Comparison of ENCODE assay signal across 1 cellular context in genomic region chr6:30556006-30556713, GRCh38.
TF ChIP-seq lines count a peak whose summit lies in the region.

GNL1 (minus strand) TSS chr6:30556489; CDS start chr6:30556203, 286 bp downstream.

TF ChIP-seq in HEK293, 187 proteins besides CTCF, POLR2A, EP300 and RAD21 (continued from another document):
- TF ChIP-seq ZFP41 (tag by site-specific recombination; IDR thresholded peaks at IDR 0.05; ENCODE audit: borderline replicate concordance) (no peak), ZNF174 (tag by site-specific recombination; IDR thresholded peaks at IDR 0.05) (no peak), ZNF701 (tag by site-specific recombination; IDR thresholded peaks at IDR 0.05) (no peak), ZFP37 (tag by site-specific recombination; IDR thresholded peaks at IDR 0.05) (peak; percentile 62; the same call in 1 of the 2 replicates), ZFP69B (tag by site-specific recombination; IDR thresholded peaks at IDR 0.05) (peak; percentile 87), ZNF560 (tag by site-specific recombination; IDR thresholded peaks at IDR 0.05; ENCODE audit: borderline replicate concordance) (no peak), ZNF311 (tag by site-specific recombination; IDR thresholded peaks at IDR 0.05; ENCODE audit: borderline replicate concordance) (no peak), IKZF3 (tag by site-specific recombination; IDR thresholded peaks at IDR 0.05) (peak; percentile 68), ATF2 (tag by site-specific recombination; IDR thresholded peaks at IDR 0.05; ENCODE audit: low read depth) (peak; percentile 99), REPIN1 (tag by site-specific recombination; IDR thresholded peaks at IDR 0.05; ENCODE audit: low read depth) (no peak), ZNF501 (tag by site-specific recombination; IDR thresholded peaks at IDR 0.05) (peak; percentile 92; the same call in 1 of the 2 replicates), KLF1 (tag by site-specific recombination; IDR thresholded peaks at IDR 0.05) (peak; percentile 63), ZNF549 (tag by site-specific recombination; IDR thresholded peaks at IDR 0.05) (no peak), ZNF274 (IDR thresholded peaks at IDR 0.05; ENCODE audit: low read length) (no peak), ZNF274 (tag by site-specific recombination; IDR thresholded peaks at IDR 0.05; ENCODE audit: borderline replicate concordance) (no peak), ZNF280C (tag by site-specific recombination; IDR thresholded peaks at IDR 0.05) (no peak), ZSCAN5A (tag by site-specific recombination; IDR thresholded peaks at IDR 0.05) (peak; percentile 48; the same call in 1 of the 2 replicates), SP3 (tag by site-specific recombination; IDR thresholded peaks at IDR 0.05) (peak; percentile 93), ZNF138 (tag by site-specific recombination; IDR thresholded peaks at IDR 0.05; ENCODE audit: borderline replicate concordance) (no peak), ZNF184 (tag by site-specific recombination; IDR thresholded peaks at IDR 0.05) (no peak), ZNF169 (tag by site-specific recombination; IDR thresholded peaks at IDR 0.05) (no peak), ZNF776 (tag by site-specific recombination; IDR thresholded peaks at IDR 0.05; ENCODE audit: borderline replicate concordance) (no peak), TSHZ1 (tag by site-specific recombination; IDR thresholded peaks at IDR 0.05; ENCODE audit: borderline replicate concordance) (0 out of 2 replicates have a peak, but pooled peaks have one; percentile 27), ZNF596 (tag by site-specific recombination; IDR thresholded peaks at IDR 0.05) (no peak), ZBTB10 (tag by site-specific recombination; IDR thresholded peaks at IDR 0.05) (peak; percentile 91), ZNF660 (tag by site-specific recombination; IDR thresholded peaks at IDR 0.05) (no peak), SETDB1 (IDR thresholded peaks at IDR 0.05; ENCODE audit: insufficient read length, low read length) (no peak), ZNF514 (tag by site-specific recombination; IDR thresholded peaks at IDR 0.05) (no peak), ZNF2 (tag by site-specific recombination; IDR thresholded peaks at IDR 0.05) (0 out of 2 replicates have a peak, but pooled peaks have one; percentile 43), WT1 (tag by site-specific recombination; IDR thresholded peaks at IDR 0.05) (peak; percentile 79), ZNF416 (tag by site-specific recombination; IDR thresholded peaks at IDR 0.05) (no peak), KLF8 (tag by site-specific recombination; IDR thresholded peaks at IDR 0.05) (peak; percentile 72), ZNF202 (tag by site-specific recombination; IDR thresholded peaks at IDR 0.05; ENCODE audit: borderline replicate concordance) (no peak), ZNF132 (tag by site-specific recombination; IDR thresholded peaks at IDR 0.05; ENCODE audit: borderline replicate concordance) (no peak), PRDM10 (tag by site-specific recombination; IDR thresholded peaks at IDR 0.05) (peak; percentile 98)
